1 cellular context compared by ENCODE assay signal in genomic region chr17:60311186-60311585, GRCh38.
TF ChIP-seq lines count a peak whose summit lies in the region.

No MANE protein-coding gene starts in this region.

TF ChIP-seq in IMR-90, 13 proteins besides CTCF, POLR2A, EP300 and RAD21 (continued from another document):
- no peak for TF ChIP-seq ELK1 (IDR thresholded peaks at IDR 0.05; ENCODE audit: borderline replicate concordance, low read depth, low read length)
- TF ChIP-seq SMC3 (IDR thresholded peaks at IDR 0.05; ENCODE audit: low read depth, low read length) = no peak
- TF ChIP-seq NFE2L2 (IDR thresholded peaks at IDR 0.05; ENCODE audit: low read depth, low read length) = no peak
- TF ChIP-seq CHD1 (IDR thresholded peaks at IDR 0.05; ENCODE audit: low read depth, low read length) = no peak
